17 cellular contexts compared by ENCODE assay signal in genomic region chr11:69105431-69106123, GRCh38.
"Had no signal": no experiment of that assay in that cellular context is flagged by ENCODE, and none has a peak within 500 bp of the region (broad histone marks: within the 10 kb centered on the region; RNA-seq: fewer than 3 reads in every experiment).

No MANE protein-coding gene starts in this region.

- DNase-seq: activated CD4-positive, alpha-beta T cell treated with anti-CD3 and anti-CD28 coated beads, Interleukin-2, amount 50 U/mL, for 48 hours; activated CD4-positive, CD25-positive, alpha-beta regulatory T cell treated with anti-CD3 and anti-CD28 coated beads, Interleukin-2, amount 50 U/mL, for 72 hours; activated gamma-delta T cell; activated T-cell treated with anti-CD3 and anti-CD28 coated beads, Interleukin-2, amount 50 U/mL, for 48 hours; amygdala; effector CD8-positive, alpha-beta T cell; foreskin melanocyte; head of caudate nucleus; mesenchymal stem cell; stimulated activated CD4-positive, alpha-beta T cell treated with anti-CD3 and anti-CD28 coated beads, Interleukin-15, amount 100 ng/mL, for 24 hours; stimulated activated CD4-positive, alpha-beta T cell treated with anti-CD3 and anti-CD28 coated beads, Interleukin-4, amount 100 ng/mL, for 24 hours; stimulated activated naive CD8-positive, alpha-beta T cell treated with anti-CD3 and anti-CD28 coated beads, Interleukin-15, amount 100 ng/mL, for 72 hours; T-helper 2 cell; testis had no signal

- H3K4me3 ChIP-seq: left lung, testis had no signal

- H3K27ac ChIP-seq: left lung, testis had no signal

- H3K4me3 Mint-ChIP-seq: activated naive CD8-positive, alpha-beta T cell; nephron progenitor cell; stimulated activated naive CD8-positive, alpha-beta T cell treated with anti-CD3 and anti-CD28 coated beads, Interleukin-15, amount 100 ng/mL, for 72 hours had no signal

- H3K27me3 Mint-ChIP-seq: activated naive CD8-positive, alpha-beta T cell had no signal

- H3K27ac Mint-ChIP-seq: activated naive CD8-positive, alpha-beta T cell; nephron progenitor cell had no signal

- H3K9me3 ChIP-seq: left lung, testis had no signal

- H3K4me1 ChIP-seq: testis had no signal

- H3K36me3 ChIP-seq: left lung had no signal

- ATAC-seq: stimulated activated naive CD8-positive, alpha-beta T cell treated with anti-CD3 and anti-CD28 coated beads, Interleukin-15, amount 100 ng/mL, for 72 hours had no signal

- H3K27me3 ChIP-seq: testis had no signal
